Comparison of ENCODE assay signal across 12 cellular contexts in genomic region chr1:27179373-27179772, GRCh38.
"Had no signal": no experiment of that assay in that cellular context is flagged by ENCODE, and none has a peak within 500 bp of the region (broad histone marks: within the 10 kb centered on the region; RNA-seq: fewer than 3 reads in every experiment).

No MANE protein-coding gene starts in this region.

- H3K79me2 ChIP-seq: parathyroid adenoma had no signal

- H3K9me3 ChIP-seq: thoracic aorta had no signal

- H3K4me3 ChIP-seq: stomach, thoracic aorta had no signal

- ATAC-seq: foreskin keratinocyte had no signal

- DNase-seq: activated CD4-positive, alpha-beta memory T cell treated with anti-CD3 and anti-CD28 coated beads for 36 hours; activated CD4-positive, alpha-beta T cell treated with anti-CD3 and anti-CD28 coated beads for 1 hour; activated gamma-delta T cell; activated T-cell treated with anti-CD3 and anti-CD28 coated beads, Interleukin-2, amount 50 U/mL, for 48 hours; anterior cingulate cortex; kidney; small intestine; stomach; T-helper 9 cell had no signal

- H2AFZ ChIP-seq: parathyroid adenoma had no signal

- H3K36me3 ChIP-seq: stomach, thoracic aorta had no signal

- H3K9ac ChIP-seq: parathyroid adenoma had no signal

- H3K27me3 ChIP-seq: foreskin keratinocyte, stomach had no signal

- H3K27ac ChIP-seq: foreskin keratinocyte, parathyroid adenoma, stomach, thoracic aorta had no signal

- H3K4me1 ChIP-seq: foreskin keratinocyte, parathyroid adenoma, stomach had no signal
